ENCODE assay signal across 8 cellular contexts in genomic region chr14:31456841-31457664, GRCh38.
DNase-seq lines count a peak whose midpoint lies in the region; ATAC-seq, FAIRE-seq and TF ChIP-seq lines count a peak whose summit lies in the region.

Gene DTD2 (minus strand): TSS chr14:31457506. CDS start chr14:31457393, 113 bp downstream.

- ATAC-seq in RWPE2 (ENCODE audit: low read depth): peak; percentile 98

- no peaks in the 10 kb centered on the region for H3K27me3 Mint-ChIP-seq in nephron (ENCODE audit: low read depth)
- peaks cover 5% of the 10 kb centered on the region for H3K27me3 Mint-ChIP-seq in stimulated activated naive CD8-positive, alpha-beta T cell treated with anti-CD3 and anti-CD28 coated beads, Interleukin-15, Interleukin-2, amounts not matched to agents 100 ng/mL and 50 ng/mL, for 24 hours

- no peaks in the 10 kb centered on the region for H3K27me3 ChIP-seq in RWPE2 (ENCODE audit: insufficient read depth, poor library complexity, severe bottlenecking)

- peaks cover 10% of the 10 kb centered on the region for H3K36me3 ChIP-seq in RWPE2 (ENCODE audit: low read depth)

- H3K9me3 ChIP-seq in RWPE2 (ENCODE audit: severe bottlenecking): no peaks in the 10 kb centered on the region

- peaks cover 12% of the 10 kb centered on the region for H3K4me1 ChIP-seq in RWPE2 (ENCODE audit: insufficient read depth, poor library complexity, severe bottlenecking)

- peaks cover 5% of the 10 kb centered on the region for H3K36me3 Mint-ChIP-seq in nephron (ENCODE audit: low read depth)
- H3K36me3 Mint-ChIP-seq in stimulated activated naive CD8-positive, alpha-beta T cell treated with anti-CD3 and anti-CD28 coated beads, Interleukin-15, Interleukin-2, amounts not matched to agents 100 ng/mL and 50 ng/mL, for 24 hours (ENCODE audit: low read depth): peaks cover 12% of the 10 kb centered on the region

- H3K4me3 Mint-ChIP-seq in nephron: peak within 1 kb of the TSS; percentile 93 to 100 (median 99)
- H3K4me3 Mint-ChIP-seq in stimulated activated naive CD8-positive, alpha-beta T cell treated with anti-CD3 and anti-CD28 coated beads, Interleukin-15, Interleukin-2, amounts not matched to agents 100 ng/mL and 50 ng/mL, for 24 hours: peak within 1 kb of the TSS; percentile 98

- TF ChIP-seq CTCF in RWPE2 (IDR thresholded peaks at IDR 0.05; ENCODE audit: poor library complexity, severe bottlenecking) (peak; percentile 35), nephron (IDR thresholded peaks at IDR 0.05; ENCODE audit: unreplicated experiment in 3 of 3) (no peak)

- H3K4me1 Mint-ChIP-seq in nephron: peaks cover 43% of the 10 kb centered on the region
- peaks cover 36% of the 10 kb centered on the region for H3K4me1 Mint-ChIP-seq in stimulated activated naive CD8-positive, alpha-beta T cell treated with anti-CD3 and anti-CD28 coated beads, Interleukin-15, Interleukin-2, amounts not matched to agents 100 ng/mL and 50 ng/mL, for 24 hours (ENCODE audit: low read depth)

- peak within 1 kb of the TSS; percentile 99 to 100 (median 99) for H3K27ac Mint-ChIP-seq in nephron
- peak within 1 kb of the TSS; percentile 97 for H3K27ac Mint-ChIP-seq in stimulated activated naive CD8-positive, alpha-beta T cell treated with anti-CD3 and anti-CD28 coated beads, Interleukin-15, Interleukin-2, amounts not matched to agents 100 ng/mL and 50 ng/mL, for 24 hours

- no peaks in the 10 kb centered on the region for H3K9me3 Mint-ChIP-seq in nephron
- H3K9me3 Mint-ChIP-seq in stimulated activated naive CD8-positive, alpha-beta T cell treated with anti-CD3 and anti-CD28 coated beads, Interleukin-15, Interleukin-2, amounts not matched to agents 100 ng/mL and 50 ng/mL, for 24 hours: no peaks in the 10 kb centered on the region

- peak within 1 kb of the TSS; percentile 48 for H3K27ac ChIP-seq in RWPE2 (ENCODE audit: poor library complexity, severe bottlenecking)

- peak; percentile 81 for TF ChIP-seq POLR2A in H54 (IDR thresholded peaks at IDR 0.05; ENCODE audit: low read depth, low read length)

- DNase-seq in ELF-1 (ENCODE audit: low read depth, low spot score) (peak; percentile 98), H54 (ENCODE audit: insufficient read length, low spot score) (peak; percentile 65), LoVo (ENCODE audit: low spot score) (peak; percentile 97), RWPE2 (ENCODE audit: low spot score) (peak; percentile 93), fibroblast of peridontal ligament (ENCODE audit: extremely low read depth) (peak; percentile 92)
- peak; percentile 89 for DNase-seq in activated effector memory CD4-positive, alpha-beta T cell treated with Interleukin-2 at 50 U/mL for 16 hours

- peak; percentile 38 for FAIRE-seq in H54 (lab: Jason Lieb, UNC)

- peak within 1 kb of the TSS; percentile 59 for H3K4me3 ChIP-seq in RWPE2 (ENCODE audit: severe bottlenecking)

Comparison
In these comparisons a context has a peak if more than half of its experiments do, and no peak if none do; other contexts are left out.
1. Peak in every context shown above with its lines: DNase-seq, ATAC-seq, H3K4me3 ChIP-seq and H3K27ac ChIP-seq.